ENCODE assay signal across 17 cellular contexts in the genomic region with DNA sequence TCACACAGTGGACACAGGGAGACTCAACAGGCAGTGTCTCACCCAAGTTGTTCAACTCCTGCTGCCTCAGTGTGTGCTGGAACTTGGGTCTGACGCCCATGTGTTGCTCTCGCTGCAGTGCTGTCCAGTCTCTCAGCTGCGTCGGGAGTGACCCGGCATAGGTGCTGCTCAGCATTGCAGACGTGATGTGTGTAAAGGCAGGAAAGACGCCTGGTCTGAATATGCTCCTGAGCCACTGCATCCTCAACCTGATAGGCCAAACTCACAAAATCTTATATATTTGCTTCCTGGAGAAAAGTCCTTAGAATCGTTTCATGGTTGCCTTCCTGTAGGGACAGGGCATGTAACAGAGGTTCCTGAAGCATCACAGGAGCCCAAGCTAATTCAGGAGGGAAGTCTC.
DNase-seq lines count a peak whose midpoint lies in the region; TF ChIP-seq lines count a peak whose summit lies in the region.
"Had no signal": no experiment of that assay in that cellular context is flagged by ENCODE, and none has a peak within 500 bp of the region (broad histone marks: within the 10 kb centered on the region; RNA-seq: fewer than 3 reads in every experiment).

No MANE protein-coding gene starts in this region.

- no peak overlapping the region for H3K27ac ChIP-seq in PC-9
- H3K27ac ChIP-seq: 22Rv1; A549; BLaER1 treated with 17β-estradiol and CSF1 and Interleukin-3, amounts not matched to agents 10 nM and 100 nM; C4-2B had no signal

- no peaks in the 10 kb centered on the region for H3K27me3 ChIP-seq in PC-9 (ENCODE audit: insufficient read depth, low read depth)

- CTCF ChIA-PET in PC-9 (lab: Charles Lee), result no interaction called here

- no peaks in the 10 kb centered on the region for H3K9me2 ChIP-seq in PC-9 (ENCODE audit: insufficient read depth)

- BruUV-seq in PC-9 (replicated peaks; lab: Mats Ljungman, UMichigan), result no TSS peak

- H3K4me2 ChIP-seq in PC-9, result 0 out of 2 replicates have a peak overlapping the region, but pooled peaks have one; percentile 43
- H3K4me2 ChIP-seq: A549; BLaER1 treated with 17β-estradiol and CSF1 and Interleukin-3, amounts not matched to agents 10 nM and 100 nM had no signal

- peaks cover 18% of the 10 kb centered on the region for H3F3A ChIP-seq in PC-9 (ENCODE audit: insufficient read depth, low read depth)

- H3K4me1 ChIP-seq in PC-9 (replicated peaks; ENCODE audit: insufficient read depth), result peaks cover 41% of the 10 kb centered on the region
- H3K4me1 ChIP-seq: A549, Caco-2 had no signal

- POLR2A ChIA-PET in PC-9 (lab: Charles Lee; ENCODE audit: unreplicated experiment), result no interaction called here

- H4K20me1 ChIP-seq in PC-9 (ENCODE audit: insufficient read depth), result no peaks in the 10 kb centered on the region
- H4K20me1 ChIP-seq: BLaER1 treated with 17β-estradiol and CSF1 and Interleukin-3, amounts not matched to agents 10 nM and 100 nM had no signal

- 0 out of 2 replicates have a peak, but pooled peaks cover 3% of the 10 kb centered on the region for H3K9me3 ChIP-seq in PC-9 (ENCODE audit: insufficient read depth, low read depth)
- H3K9me3 ChIP-seq: A549, Caco-2 had no signal

- no peak for DNase-seq in PC-9
- DNase-seq in ecto neural progenitor cell (ENCODE audit: low spot score), result peak; percentile 19
- peak; percentile 33 for DNase-seq in islet precursor cell
- no peak for DNase-seq in middle frontal gyrus (ENCODE audit: extremely low spot score, low spot score)
- no peak for DNase-seq in globus pallidus (ENCODE audit: low spot score)
- DNase-seq in SW 1271 (lab: John Stamatoyannopoulos, UW), result no peak
- DNase-seq: AML-193; Caco-2; Calu3; CD4-positive, alpha-beta T cell; CD8-positive, alpha-beta T cell; DMS79 treated with DMSO at 0.1 percent for 48 hours; GF-D8 had no signal

- H3K36me3 ChIP-seq in PC-9 (ENCODE audit: low read depth), result no peaks in the 10 kb centered on the region
- H3K36me3 ChIP-seq: BLaER1 treated with 17β-estradiol and CSF1 and Interleukin-3, amounts not matched to agents 10 nM and 100 nM had no signal

- TF ChIP-seq CTCF in PC-9 (conservative IDR thresholded peaks at IDR 0.05), result no peak

- H3K4me3 ChIP-seq in PC-9, result no peak overlapping the region
- H3K4me3 ChIP-seq: A549; BLaER1 treated with 17β-estradiol and CSF1 and Interleukin-3, amounts not matched to agents 10 nM and 100 nM had no signal

- no peak overlapping the region for H2AFZ ChIP-seq in PC-9

- intact Hi-C loops in PC-9 (cut with micrococcal nuclease; ENCODE audit: unreplicated experiment), result no loop called here

- H3K79me2 ChIP-seq in PC-9 (ENCODE audit: low read depth), result no peaks in the 10 kb centered on the region

Comparison
In these comparisons a context has a peak if more than half of its experiments do, and no peak if none do; other contexts are left out.
1. DNase-seq: peak in ecto neural progenitor cell (single experiment) and islet precursor cell (single experiment); none in PC-9 (0 of 2), middle frontal gyrus (single experiment), globus pallidus (single experiment) and SW 1271 (0 of 2).